Comparison of ENCODE assay signal across 15 cellular contexts in the genomic region with DNA sequence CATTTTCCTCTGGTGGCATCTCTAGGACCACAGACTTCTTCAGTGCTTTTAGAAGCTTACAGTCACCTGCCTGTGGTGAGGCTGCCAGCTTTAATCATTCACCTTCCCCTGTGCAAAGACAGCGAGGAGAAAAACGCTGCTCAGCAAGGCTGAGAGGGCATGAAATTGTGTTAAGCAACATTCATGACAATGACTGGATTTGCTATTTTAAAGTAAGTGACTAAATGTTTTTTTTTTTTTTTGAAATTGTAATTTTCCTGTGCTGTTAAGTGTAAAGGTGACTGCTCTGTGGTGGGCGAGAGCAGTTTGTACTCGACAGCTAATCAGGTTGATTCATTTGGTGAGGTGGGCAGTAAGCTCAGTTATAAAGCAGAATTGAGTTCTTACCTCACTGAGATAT.
DNase-seq lines count a peak whose midpoint lies in the region; ATAC-seq, FAIRE-seq and TF ChIP-seq lines count a peak whose summit lies in the region.
"Had no signal": no experiment of that assay in that cellular context is flagged by ENCODE, and none has a peak within 500 bp of the region (broad histone marks: within the 10 kb centered on the region; RNA-seq: fewer than 3 reads in every experiment).

No MANE protein-coding gene starts in this region.

- H3K9ac ChIP-seq in Loucy (ENCODE audit: low read depth, low read length, poor library complexity, severe bottlenecking) (no peak overlapping the region), H1 (replicated peaks in 1 of 4; ENCODE audit: extremely low read depth in 1 of 4, low read depth in 3 of 4, low read length in 3 of 4) (no peak overlapping the region), mesendoderm (ENCODE audit: low read length) (no peak overlapping the region)

- intact Hi-C loops in sigmoid colon (cut with DNase I), result no loop called here

- H3K23ac ChIP-seq in H1 (ENCODE audit: insufficient read length), result no peak overlapping the region
- H3K23ac ChIP-seq in mesendoderm (ENCODE audit: low read length), result no peak overlapping the region

- WGBS in H1 (ENCODE audit: extremely low coverage in 1 of 2, insufficient coverage in 1 of 2, insufficient read length in 1 of 2, insufficient replicate concordance in 2 of 2, low coverage in 1 of 2, low lambda C conversion rate in 2 of 2, missing lambda C conversion rate in 1 of 2), 2 experiments, result 91% methylated on average over 4 of the region's 4 CpGs; no CpG with 5 or more reads in 1 of the 2 experiments
- no CpG with 5 or more reads among the region's 4 CpGs for WGBS in mesendoderm (ENCODE audit: extremely low coverage, insufficient coverage, low lambda C conversion rate)
- 91 to 93% methylated on average over 4 of the region's 4 CpGs for WGBS in sigmoid colon, 2 donors

- in situ Hi-C loops in GM13976 (cut with MboI; ENCODE audit: low sequenced_read_pairs, unreplicated experiment), result no loop called here

- no peaks in the 10 kb centered on the region for H3F3A ChIP-seq in Loucy (ENCODE audit: low read depth)

- H3K36me3 Mint-ChIP-seq in activated naive CD4-positive, alpha-beta T cell treated with anti-CD3 and anti-CD28 coated beads, Interleukin-2, amount 10 ng/mL, durations not matched to agents 7 days and 5 days, result no peaks in the 10 kb centered on the region

- no peak overlapping the region for H3K4me2 ChIP-seq in Loucy (ENCODE audit: low read depth, low read length, poor library complexity, severe bottlenecking)
- no peak overlapping the region for H3K4me2 ChIP-seq in H1 (ENCODE audit: insufficient read depth in 1 of 2, low read depth in 2 of 2, low read length in 2 of 2)
- H3K4me2 ChIP-seq in mesendoderm (ENCODE audit: low read length), result no peak overlapping the region

- no peak for DNase-seq in H1 (ENCODE audit: low read depth in 1 of 2, low spot score in 2 of 2)
- DNase-seq in mesendoderm, result no peak
- DNase-seq in sigmoid colon, result no peak
- no peak for DNase-seq in DMS53 treated with DMSO at 0.1 percent for 48 hours (lab: John Stamatoyannopoulos, UW; ENCODE audit: unreplicated experiment)
- no peak for DNase-seq in GM13976 (ENCODE audit: low spot score)
- no peak for DNase-seq in activated naive CD4-positive, alpha-beta T cell treated with anti-CD3 and anti-CD28 coated beads, Interleukin-2, amount 10 ng/mL, durations not matched to agents 7 days and 5 days
- DNase-seq: CD4-positive, alpha-beta T cell; DND-41 had no signal

- H2AFZ ChIP-seq in Loucy (ENCODE audit: low read length), result peak overlapping the region; percentile 36; the same call in 1 of the 2 replicates
- H2AFZ ChIP-seq in H1 (ENCODE audit: low read length), result no peak overlapping the region

- H4K20me1 ChIP-seq in Loucy (ENCODE audit: insufficient read depth, low read length, poor library complexity, severe bottlenecking), result no peaks in the 10 kb centered on the region
- H4K20me1 ChIP-seq in H1 (replicated peaks in 1 of 2; ENCODE audit: control insufficient read depth in 1 of 2, insufficient read depth in 2 of 2, low read length in 2 of 2), result no peaks in the 10 kb centered on the region

- no peak for ATAC-seq in HG02885 (IDR thresholded peaks at IDR 0.05; ENCODE audit: poor library complexity, unreplicated experiment)
- ATAC-seq: HCT116 had no signal

- H3K18ac ChIP-seq in H1 (ENCODE audit: extremely low read depth, low read length) (no peak overlapping the region), mesendoderm (ENCODE audit: low read length) (no peak overlapping the region)

- H3K4me3 ChIP-seq in Loucy (ENCODE audit: low read length, poor library complexity, severe bottlenecking) (no peak overlapping the region), H1 (ENCODE audit: extremely low read depth in 1 of 4, insufficient read depth in 2 of 4, low read depth in 3 of 4, low read length in 4 of 4) (no peak overlapping the region), mesendoderm (ENCODE audit: low read length) (no peak overlapping the region), sigmoid colon (no peak overlapping the region)

- no peak overlapping the region for H3K4me3 Mint-ChIP-seq in activated naive CD4-positive, alpha-beta T cell treated with anti-CD3 and anti-CD28 coated beads, Interleukin-2, amount 10 ng/mL, durations not matched to agents 7 days and 5 days
- H3K4me3 Mint-ChIP-seq: B cell; CD4-positive, alpha-beta T cell had no signal

- no peak overlapping the region for H2BK20ac ChIP-seq in H1 (ENCODE audit: low read length)

- H3K36me3 ChIP-seq in Loucy (ENCODE audit: insufficient read depth, low read length), result no peaks in the 10 kb centered on the region
- H3K36me3 ChIP-seq in H1 (ENCODE audit: control insufficient read depth in 2 of 4, insufficient read depth in 4 of 4, low read length in 3 of 4), result no peaks in the 10 kb centered on the region; a peak in 1 of 8 replicates
- no peaks in the 10 kb centered on the region for H3K36me3 ChIP-seq in mesendoderm (ENCODE audit: control insufficient read depth, insufficient read depth, low read length)
- H3K36me3 ChIP-seq in sigmoid colon, result no peaks in the 10 kb centered on the region

- no peaks in the 10 kb centered on the region for H3K23me2 ChIP-seq in H1 (ENCODE audit: low read depth, low read length)

- no peak overlapping the region for H4K91ac ChIP-seq in H1 (replicated peaks; ENCODE audit: insufficient read length, low read length)

- H4K8ac ChIP-seq in H1 (ENCODE audit: extremely low read depth, insufficient read depth, low read length) (no peak overlapping the region), mesendoderm (ENCODE audit: low read depth, low read length) (no peak overlapping the region)

- H3K79me1 ChIP-seq in H1 (ENCODE audit: low read depth, low read length) (no peaks in the 10 kb centered on the region), mesendoderm (ENCODE audit: low read length) (no peaks in the 10 kb centered on the region)

- no peaks in the 10 kb centered on the region for H3K9me3 Mint-ChIP-seq in activated naive CD4-positive, alpha-beta T cell treated with anti-CD3 and anti-CD28 coated beads, Interleukin-2, amount 10 ng/mL, durations not matched to agents 7 days and 5 days

- no peak overlapping the region for H3K27ac ChIP-seq in H1 (ENCODE audit: low read depth, low read length)
- no peak overlapping the region for H3K27ac ChIP-seq in mesendoderm (ENCODE audit: low read depth, low read length)
- H3K27ac ChIP-seq in sigmoid colon, result peak overlapping the region; percentile 21 to 63 (median 26)

- H3K56ac ChIP-seq in H1 (replicated peaks; ENCODE audit: insufficient read length, low read depth, low read length) (no peak overlapping the region), mesendoderm (ENCODE audit: low read length) (no peak overlapping the region)

- no peaks in the 10 kb centered on the region for H3K27me3 Mint-ChIP-seq in activated naive CD4-positive, alpha-beta T cell treated with anti-CD3 and anti-CD28 coated beads, Interleukin-2, amount 10 ng/mL, durations not matched to agents 7 days and 5 days
- H3K27me3 Mint-ChIP-seq: B cell; CD4-positive, alpha-beta T cell had no signal

- no peak overlapping the region for H2BK15ac ChIP-seq in H1 (ENCODE audit: low read length)
- no peak overlapping the region for H2BK15ac ChIP-seq in mesendoderm (replicated peaks; ENCODE audit: low read depth)

- H4K5ac ChIP-seq in H1 (ENCODE audit: insufficient read length, low read depth, low read length) (no peak overlapping the region), mesendoderm (ENCODE audit: low read length) (no peak overlapping the region)

- POLR2A ChIA-PET in H1 (lab: Charles Lee; ENCODE audit: partially characterized antibody), result interaction anchor here (0.6 kb wide), 1 partner anchor 1134 kb away, joined by 3 read pairs; no protein-coding TSS in a partner anchor

- TF ChIP-seq RAD21 in H1 (IDR thresholded peaks at IDR 0.05 in 1 of 2, conservative IDR thresholded peaks at IDR 0.05 in 1 of 2; ENCODE audit: low read depth in 2 of 2, low read length in 2 of 2), result no peak

- no peak overlapping the region for H3K14ac ChIP-seq in H1 (ENCODE audit: insufficient read length)

- no peak overlapping the region for H2BK5ac ChIP-seq in H1 (ENCODE audit: low read depth, low read length)
- H2BK5ac ChIP-seq in mesendoderm (ENCODE audit: low read length), result no peak overlapping the region

- H3K9me3 ChIP-seq in Loucy (ENCODE audit: insufficient read depth, low read depth, low read length) (no peaks in the 10 kb centered on the region), H1 (ENCODE audit: insufficient read depth in 2 of 2, low read depth in 1 of 2, low read length in 1 of 2) (no peaks in the 10 kb centered on the region), sigmoid colon (no peaks in the 10 kb centered on the region)

- H3K79me2 ChIP-seq in Loucy (ENCODE audit: insufficient read depth, low read length) (no peaks in the 10 kb centered on the region), H1 (ENCODE audit: control insufficient read depth in 1 of 2, insufficient read depth in 2 of 2, low read length in 2 of 2) (no peaks in the 10 kb centered on the region), mesendoderm (ENCODE audit: control insufficient read depth, insufficient read depth, low read length) (no peaks in the 10 kb centered on the region)

- no peak for TF ChIP-seq EP300 in H1 (IDR thresholded peaks at IDR 0.05; ENCODE audit: borderline replicate concordance in 1 of 2, low read depth in 2 of 2, low read length in 2 of 2)
- TF ChIP-seq EP300 in sigmoid colon (IDR thresholded peaks at IDR 0.05), result no peak

- H2AK5ac ChIP-seq in H1 (ENCODE audit: low read depth, low read length) (no peak overlapping the region), mesendoderm (ENCODE audit: low read length) (no peak overlapping the region)

- H3K27me3 ChIP-seq in Loucy (ENCODE audit: insufficient read depth, low read length, poor library complexity, severe bottlenecking), result no peaks in the 10 kb centered on the region
- no peaks in the 10 kb centered on the region for H3K27me3 ChIP-seq in H1 (replicated peaks in 1 of 4; ENCODE audit: control insufficient read depth in 3 of 4, extremely low read depth in 1 of 4, insufficient read depth in 3 of 4, low read length in 3 of 4)
- H3K27me3 ChIP-seq in mesendoderm (ENCODE audit: insufficient read depth, low read length, poor library complexity), result no peaks in the 10 kb centered on the region
- H3K27me3 ChIP-seq in sigmoid colon, result no peaks in the 10 kb centered on the region

- no peak overlapping the region for H3K4ac ChIP-seq in H1 (replicated peaks; ENCODE audit: insufficient read length, low read depth, low read length)
- H3K4ac ChIP-seq in mesendoderm (ENCODE audit: low read depth, low read length), result peak overlapping the region; percentile 8

- peak overlapping the region; percentile 5; the same call in 1 of the 2 replicates for H2BK12ac ChIP-seq in H1 (ENCODE audit: low read depth, low read length)

- peaks cover 30% of the 10 kb centered on the region for H3K4me1 ChIP-seq in Loucy (ENCODE audit: insufficient read depth, low read length, poor library complexity, severe bottlenecking)
- peaks cover 0 to 8% (median 4%) of the 10 kb centered on the region in 4 experiments; a peak in 3 of 7 replicates for H3K4me1 ChIP-seq in H1 (replicated peaks in 1 of 4; ENCODE audit: control insufficient read depth in 3 of 4, insufficient read depth in 4 of 4, low read length in 3 of 4)
- H3K4me1 ChIP-seq in mesendoderm (ENCODE audit: control insufficient read depth, low read depth, low read length), result peaks cover 4% of the 10 kb centered on the region
- peaks cover 0 to 39% (median 37%) of the 10 kb centered on the region in 4 donors for H3K4me1 ChIP-seq in sigmoid colon

- H3K27ac Mint-ChIP-seq in activated naive CD4-positive, alpha-beta T cell treated with anti-CD3 and anti-CD28 coated beads, Interleukin-2, amount 10 ng/mL, durations not matched to agents 7 days and 5 days, result no peak overlapping the region
- H3K27ac Mint-ChIP-seq: B cell; CD4-positive, alpha-beta T cell had no signal

- TF ChIP-seq POLR2A in H1 (IDR thresholded peaks at IDR 0.05; ENCODE audit: control extremely low read depth in 1 of 2, low read depth in 2 of 2, low read length in 2 of 2) (no peak), sigmoid colon (IDR thresholded peaks at IDR 0.05) (no peak)

- TF ChIP-seq CTCF in Loucy (conservative IDR thresholded peaks at IDR 0.05; ENCODE audit: low read length), result no peak
- no peak for TF ChIP-seq CTCF in H1 (IDR thresholded peaks at IDR 0.05; ENCODE audit: control extremely low read depth in 1 of 3, insufficient read depth in 1 of 3, low read depth in 1 of 3, low read length in 3 of 3)
- no peak for TF ChIP-seq CTCF in sigmoid colon (IDR thresholded peaks at IDR 0.05)
- TF ChIP-seq CTCF in GM13976 (IDR thresholded peaks at IDR 0.05; ENCODE audit: borderline replicate concordance, control extremely low read depth, extremely low read depth, insufficient read depth, missing control alignments), result no peak

- FAIRE-seq in H1 (lab: Jason Lieb, UNC), result no peak
- FAIRE-seq: A204.1, GM18507, H54 had no signal

- no peaks in the 10 kb centered on the region for H3K9me2 ChIP-seq in Loucy (replicated peaks; ENCODE audit: low read depth, low read length)

- CTCF ChIA-PET in H1 (lab: Charles Lee; ENCODE audit: partially characterized antibody), result interaction anchor here (0.6 to 2.6 kb wide), 6 partner anchors 14 to 413 kb away, joined by 3 to 12 read pairs (median 8); no protein-coding TSS in a partner anchor
- CTCF ChIA-PET in activated naive CD4-positive, alpha-beta T cell treated with anti-CD3 and anti-CD28 coated beads, Interleukin-2, amount 10 ng/mL, durations not matched to agents 7 days and 5 days (lab: Charles Lee), result no interaction called here

- H2BK120ac ChIP-seq in H1 (replicated peaks; ENCODE audit: low read depth, low read length) (no peak overlapping the region), mesendoderm (ENCODE audit: low read depth, low read length) (no peak overlapping the region)

- no peaks in the 10 kb centered on the region for H3K4me1 Mint-ChIP-seq in activated naive CD4-positive, alpha-beta T cell treated with anti-CD3 and anti-CD28 coated beads, Interleukin-2, amount 10 ng/mL, durations not matched to agents 7 days and 5 days
- H3K4me1 Mint-ChIP-seq: B cell had no signal

Comparison
In these comparisons a context has a peak if more than half of its experiments do, and no peak if none do; other contexts are left out.
1. H3K27ac ChIP-seq: peak in sigmoid colon (4 of 4); none in H1 (single experiment) and mesendoderm (single experiment).